In the genomic region with DNA sequence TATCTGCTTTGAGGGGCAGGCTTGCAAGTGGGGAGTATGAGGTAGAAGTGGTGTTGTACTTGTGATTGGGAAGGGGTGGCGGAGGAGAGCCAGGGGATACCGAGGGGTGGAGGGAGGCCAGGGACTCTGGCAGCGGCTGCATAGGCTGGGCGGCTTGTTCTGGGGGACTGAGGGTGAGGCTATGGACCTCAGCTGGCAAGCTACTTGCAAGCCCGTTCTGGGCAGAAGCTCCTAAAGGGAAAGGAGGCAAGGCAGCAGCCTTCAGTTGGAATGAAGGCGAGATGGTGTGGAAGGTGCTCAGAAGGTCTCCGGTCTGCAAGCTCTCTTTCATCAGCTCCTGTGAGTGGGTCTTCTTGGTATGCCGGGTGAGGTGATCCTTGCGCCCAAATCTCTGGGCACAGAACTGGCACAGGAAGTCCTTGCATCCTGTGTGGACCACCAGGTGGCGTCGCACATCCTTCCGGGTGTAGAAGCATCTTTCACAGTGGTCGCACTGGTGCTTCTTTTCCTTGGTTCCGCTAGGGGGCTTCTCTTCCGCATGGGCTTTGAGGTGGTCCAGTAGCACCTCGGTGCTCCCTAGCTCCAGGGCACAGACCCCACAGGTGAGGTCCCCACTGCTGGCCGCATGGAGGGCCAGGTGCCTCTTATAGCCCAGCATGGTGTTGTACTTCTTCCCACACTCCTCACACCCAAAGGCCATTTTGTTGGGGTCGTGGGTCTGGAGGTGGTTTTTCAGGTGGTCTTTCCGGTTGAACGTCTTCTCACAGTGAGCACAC, we compare ENCODE assay signal across 8 cellular contexts.
DNase-seq lines count a peak whose midpoint lies in the region; ATAC-seq, FAIRE-seq and TF ChIP-seq lines count a peak whose summit lies in the region.

No MANE protein-coding gene starts in this region.

- peak overlapping the region; percentile 18 for H2AFZ ChIP-seq in neural progenitor cell (replicated peaks)

- DNase-seq in GM03348 (ENCODE audit: low spot score) = peak; percentile 71
- DNase-seq in HEK293T (ENCODE audit: extremely low spot score) = peak; percentile 77
- DNase-seq in NCI-H446 (lab: John Stamatoyannopoulos, UW) = peak; percentile 4 to 38
- peak; percentile 14 to 49 for DNase-seq in activated CD8-positive, alpha-beta memory T cell treated with anti-CD3 and anti-CD28 coated beads for 1 hour (ENCODE audit: extremely low read depth in 1 of 2, low read depth in 1 of 2)
- DNase-seq in erythroblast (lab: John Stamatoyannopoulos, UW) = peak; percentile 69 to 77
- peak; percentile 91 for DNase-seq in neural progenitor cell (ENCODE audit: low spot score)
- DNase-seq in urothelium cell line (ENCODE audit: low spot score) = peak; percentile 64

- peaks cover 19% of the 10 kb centered on the region for H3K36me3 Mint-ChIP-seq in neural progenitor cell

- peak; percentile 93 for TF ChIP-seq CTCF in neural progenitor cell (IDR thresholded peaks at IDR 0.05)

- peaks cover 25% of the 10 kb centered on the region for H3K4me1 Mint-ChIP-seq in neural progenitor cell

- H3K79me2 ChIP-seq in neural progenitor cell (ENCODE audit: low read depth) = no peaks in the 10 kb centered on the region

- H3K27ac ChIP-seq in neural progenitor cell = no peak overlapping the region

- H3K27me3 ChIP-seq in neural progenitor cell = no peaks in the 10 kb centered on the region

- no peak for TF ChIP-seq POLR2A in erythroblast (IDR thresholded peaks at IDR 0.05; ENCODE audit: low read length)

- no peak overlapping the region for H3K9ac ChIP-seq in neural progenitor cell

- H3K9me3 Mint-ChIP-seq in neural progenitor cell = peaks cover 8% of the 10 kb centered on the region

- H3K27ac Mint-ChIP-seq in neural progenitor cell = peak overlapping the region; percentile 71

- H3K4me2 ChIP-seq in neural progenitor cell = no peak overlapping the region

- CTCF ChIA-PET in HEK293T (lab: Yijun Ruan, JAX) = interaction anchor here (0.6 to 4.6 kb wide), 14 partner anchors 9 to 367 kb away, joined by 3 to 37 read pairs (median 3); no protein-coding TSS in a partner anchor

- no peak for ATAC-seq in HG02763 (IDR thresholded peaks at IDR 0.05; ENCODE audit: unreplicated experiment)

- H3K4me1 ChIP-seq in neural progenitor cell = peaks cover 35% of the 10 kb centered on the region

- H3K27me3 Mint-ChIP-seq in neural progenitor cell (ENCODE audit: insufficient read depth, low read depth) = peaks cover 6% of the 10 kb centered on the region

- FAIRE-seq in urothelium cell line (lab: Jason Lieb, UNC) = no peak

- no peak overlapping the region for H3K4me3 ChIP-seq in neural progenitor cell

- H3K4me3 Mint-ChIP-seq in neural progenitor cell = no peak overlapping the region

- H3K9me3 ChIP-seq in neural progenitor cell (ENCODE audit: low read depth) = no peaks in the 10 kb centered on the region

- POLR2A ChIA-PET in HEK293T (lab: Yijun Ruan, JAX) = no interaction called here

- H4K20me1 ChIP-seq in neural progenitor cell (ENCODE audit: low read depth) = no peaks in the 10 kb centered on the region

- no peaks in the 10 kb centered on the region for H3K36me3 ChIP-seq in neural progenitor cell

- H3F3A ChIP-seq in neural progenitor cell (ENCODE audit: low read depth) = peaks cover 39% of the 10 kb centered on the region

TF ChIP-seq in HEK293T, 16 proteins besides CTCF, POLR2A, EP300 and RAD21:
- 0 out of 2 replicates have a peak, but pooled peaks have one; percentile 17 for TF ChIP-seq ARNT (IDR thresholded peaks at IDR 0.05)
- TF ChIP-seq, protein P1, sequence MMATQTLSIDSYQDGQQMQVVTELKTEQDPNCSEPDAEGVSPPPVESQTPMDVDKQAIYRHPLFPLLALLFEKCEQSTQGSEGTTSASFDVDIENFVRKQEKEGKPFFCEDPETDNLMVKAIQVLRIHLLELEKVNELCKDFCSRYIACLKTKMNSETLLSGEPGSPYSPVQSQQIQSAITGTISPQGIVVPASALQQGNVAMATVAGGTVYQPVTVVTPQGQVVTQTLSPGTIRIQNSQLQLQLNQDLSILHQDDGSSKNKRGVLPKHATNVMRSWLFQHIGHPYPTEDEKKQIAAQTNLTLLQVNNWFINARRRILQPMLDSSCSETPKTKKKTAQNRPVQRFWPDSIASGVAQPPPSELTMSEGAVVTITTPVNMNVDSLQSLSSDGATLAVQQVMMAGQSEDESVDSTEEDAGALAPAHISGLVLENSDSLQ (IDR thresholded peaks at IDR 0.05) = no peak

Comparison
In these comparisons a context has a peak if more than half of its experiments do, and no peak if none do; other contexts are left out.
1. DNase-seq: peak in every context shown above with its lines; median percentile 91 in neural progenitor cell; 77 in HEK293T; 73 in erythroblast; 71 in GM03348; 64 in urothelium cell line; 32 in activated CD8-positive, alpha-beta memory T cell treated with anti-CD3 and anti-CD28 coated beads for 1 hour; 21 in NCI-H446.